In the genomic region with DNA sequence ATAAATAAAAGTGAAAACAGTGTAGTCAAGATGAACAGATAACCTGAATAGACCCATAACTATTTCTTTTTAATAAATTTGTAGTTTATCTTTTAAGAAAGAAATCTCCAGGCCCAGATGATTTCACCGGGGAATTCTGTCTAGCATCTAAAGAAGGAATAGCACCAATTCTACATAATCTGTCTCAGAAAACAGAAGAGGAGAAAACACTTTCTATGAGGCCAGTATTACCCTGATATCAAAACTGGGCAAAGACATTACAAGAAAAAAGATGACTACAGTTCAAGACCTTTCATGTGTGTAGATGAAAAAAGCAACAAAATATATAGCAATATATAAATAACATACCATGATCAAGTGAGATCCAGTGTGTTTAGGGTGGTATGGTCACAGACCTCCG, we compare ENCODE assay signal across 4 cellular contexts. TPM values are rescaled to one million over a fixed set of nuclear protein-coding genes. Genes with fewer than 3 reads are reported as not detected.
"Had no signal": no experiment of that assay in that cellular context is flagged by ENCODE, and none has a peak within 500 bp of the region (broad histone marks: within the 10 kb centered on the region; RNA-seq: fewer than 3 reads in every experiment).

No MANE protein-coding gene starts in this region.

- H3K4me3 ChIP-seq: GM12878 had no signal

- ATAC-seq: GM12878 had no signal

- DNase-seq: GDM1, GF-D8 had no signal

RNA-seq across cellular contexts. Expression of gene TTC23L, which starts 31.4 kb away (rescaled TPM):
- total RNA-seq: G401 had no signal
- polyA plus RNA-seq: GM12878 had no signal
